ENCODE assay signal across 24 cellular contexts in the genomic region with DNA sequence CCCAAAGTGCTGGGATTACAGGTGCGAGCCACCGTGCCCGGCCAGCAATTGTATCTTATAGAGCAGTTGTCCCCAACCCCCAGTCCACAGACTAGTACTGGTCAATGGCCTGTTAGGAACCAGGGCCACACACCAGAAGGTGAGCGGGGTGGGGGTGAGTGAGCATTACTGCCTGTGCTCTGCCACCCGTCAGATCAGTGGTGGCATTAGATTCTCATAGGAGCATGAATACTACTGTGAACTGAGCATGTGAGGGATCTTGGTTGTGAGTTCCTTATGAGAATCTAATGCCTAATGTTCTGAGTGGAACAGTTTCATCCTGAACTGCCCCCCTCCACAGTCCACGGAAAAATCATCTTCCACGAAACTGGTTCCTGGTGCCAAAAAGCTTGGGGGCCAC.
"Had no signal": no experiment of that assay in that cellular context is flagged by ENCODE, and none has a peak within 500 bp of the region (broad histone marks: within the 10 kb centered on the region; RNA-seq: fewer than 3 reads in every experiment).

No MANE protein-coding gene starts in this region.

- H3K4me1 ChIP-seq: stomach, suprapubic skin, thyroid gland, tibial artery, tibial nerve, transverse colon, upper lobe of left lung, upper lobe of right lung, uterus, vagina had no signal

- H3K36me3 ChIP-seq: stomach, suprapubic skin, thoracic aorta, thyroid gland, tibial artery, tibial nerve, transverse colon, upper lobe of left lung, upper lobe of right lung, uterus, vagina had no signal

- DNase-seq: stimulated activated CD4-positive, alpha-beta T cell treated with anti-CD3 and anti-CD28 coated beads, Interleukin-2, amount 100 ng/mL, for 48 hours; stimulated activated CD4-positive, alpha-beta T cell treated with anti-CD3 and anti-CD28 coated beads, Interleukin-4, amount 100 ng/mL, for 1 hour; stimulated activated CD4-positive, alpha-beta T cell treated with anti-CD3 and anti-CD28 coated beads, Interleukin-4, amount 100 ng/mL, for 24 hours; stimulated activated CD4-positive, alpha-beta T cell treated with anti-CD3 and anti-CD28 coated beads, Interleukin-4, amount 100 ng/mL, for 4 hours; stimulated activated CD8-positive, alpha-beta memory T cell treated with anti-CD3 and anti-CD28 coated beads, Interleukin-4, amount 100 ng/mL, for 48 hours; stimulated activated naive B cell treated with anti-CD40 and anti-IgM and Interleukin-4, amounts not matched to agents 10 μg/mL and 1 μg/mL and 100 μg/mL, for 72 hours; stimulated activated naive CD4-positive, alpha-beta T cell; stimulated activated naive CD4-positive, alpha-beta T cell treated with Interleukin-2 at 50 U/mL for 16 hours; stimulated activated naive CD8-positive, alpha-beta T cell treated with anti-CD3 and anti-CD28 coated beads, Interleukin-15, amount 100 ng/mL, for 72 hours; stimulated activated naive CD8-positive, alpha-beta T cell treated with anti-CD3 and anti-CD28 coated beads, Interleukin-15, Interleukin-2, amounts not matched to agents 100 U/mL and 50 U/mL, for 24 hours; stomach; substantia nigra; testis; thyroid gland; tibial artery; transverse colon; trophoblast cell; upper lobe of right lung; uterus had no signal

- H3K9me3 ChIP-seq: stomach, suprapubic skin, testis, thoracic aorta, thyroid gland, tibial artery, tibial nerve, transverse colon, upper lobe of left lung, upper lobe of right lung, uterus, vagina had no signal

- H3K27ac ChIP-seq: stomach, suprapubic skin, testis, thoracic aorta, thyroid gland, tibial artery, tibial nerve, transverse colon, upper lobe of left lung, upper lobe of right lung, uterus, vagina had no signal

- H3K27me3 ChIP-seq: stomach, suprapubic skin, testis, thyroid gland, tibial artery, tibial nerve, transverse colon, upper lobe of left lung, upper lobe of right lung, uterus, vagina had no signal

- H3K4me3 ChIP-seq: stomach, suprapubic skin, testis, thoracic aorta, thyroid gland, tibial artery, tibial nerve, transverse colon, upper lobe of left lung, upper lobe of right lung, uterus, vagina had no signal
